In genomic region chr19:8307965-8308866, GRCh38 we compare ENCODE assay signal across 8 cellular contexts. TPM values are rescaled to one million over a fixed set of nuclear protein-coding genes. Genes with fewer than 3 reads are reported as not detected.
A peak's percentile ranks its signal among the peaks of the same experiment; 100 is the strongest.
DNase-seq lines count a peak whose midpoint lies in the region; ATAC-seq and TF ChIP-seq lines count a peak whose summit lies in the region.

Gene CD320 (minus strand): TSS chr19:8308358. CDS start chr19:8308290, 68 bp downstream.

- no peaks in the 10 kb centered on the region for H3K27me3 ChIP-seq in BJ (ENCODE audit: control insufficient read depth, insufficient read depth, low read length)
- no peaks in the 10 kb centered on the region for H3K27me3 ChIP-seq in lung (ENCODE audit: control insufficient read depth, insufficient read depth)

- ATAC-seq in GM19324 (IDR thresholded peaks at IDR 0.05; ENCODE audit: low FRiP score, unreplicated experiment) = peak; percentile 78
- ATAC-seq in HG03565 (IDR thresholded peaks at IDR 0.05; ENCODE audit: unreplicated experiment) = peak; percentile 72
- ATAC-seq in activated CD8-positive, alpha-beta T cell treated with anti-CD3 and anti-CD28 coated beads for 36 hours = peak; percentile 91
- ATAC-seq in lung (ENCODE audit: insufficient read depth, low FRiP score) = peak; percentile 94

- no peaks in the 10 kb centered on the region for H3K9me3 Mint-ChIP-seq in activated CD8-positive, alpha-beta T cell treated with anti-CD3 and anti-CD28 coated beads for 36 hours

- peaks cover 34% of the 10 kb centered on the region for H3K4me1 Mint-ChIP-seq in activated CD8-positive, alpha-beta T cell treated with anti-CD3 and anti-CD28 coated beads for 36 hours (ENCODE audit: low read depth)

- H3K4me3 ChIP-seq in BJ (ENCODE audit: low read depth, low read length) (peak within 1 kb of the TSS; percentile 60), lung (peak within 1 kb of the TSS; percentile 51)

- intact Hi-C loops in activated CD8-positive, alpha-beta T cell treated with anti-CD3 and anti-CD28 coated beads for 36 hours (cut with micrococcal nuclease) = loop anchor here (5.0 kb wide), 1 partner anchor 41 kb away; no protein-coding TSS in a partner anchor

- peak within 1 kb of the TSS; percentile 96 for H3K27ac Mint-ChIP-seq in activated CD8-positive, alpha-beta T cell treated with anti-CD3 and anti-CD28 coated beads for 36 hours

- H3K9me3 ChIP-seq in lung (ENCODE audit: control insufficient read depth in 2 of 2, insufficient read depth in 1 of 2, low read length in 1 of 2) = no peaks in the 10 kb centered on the region

- POLR2A ChIA-PET in BJ (lab: Charles Lee) = no interaction called here
- POLR2A ChIA-PET in activated CD8-positive, alpha-beta T cell treated with anti-CD3 and anti-CD28 coated beads for 36 hours (lab: Charles Lee) = interaction anchor here (1.0 to 2.8 kb wide), 3 partner anchors 10 to 16 kb away, joined by 3 to 16 read pairs (median 5); partner anchors contain the start of genes NDUFA7 and RPS28

- DNase-seq in BJ (ENCODE audit: low read depth) = peak; percentile 26
- peak; percentile 93 for DNase-seq in NCI-H82 (lab: John Stamatoyannopoulos, UW)
- peak; percentile 90 for DNase-seq in activated CD8-positive, alpha-beta T cell treated with anti-CD3 and anti-CD28 coated beads for 36 hours
- DNase-seq in effector CD4-positive, alpha-beta T cell = peak; percentile 81
- DNase-seq in lung (ENCODE audit: low spot score) = peak; percentile 87
- peak; percentile 59 to 75 (median 61) for DNase-seq in stimulated activated CD4-positive, alpha-beta T cell treated with anti-CD3 and anti-CD28 coated beads, TNF-alpha, amount 100 ng/mL, for 1 hour (ENCODE audit: low read depth in 3 of 3, low spot score in 1 of 3)

- peak within 1 kb of the TSS; percentile 99 for H3K4me3 Mint-ChIP-seq in activated CD8-positive, alpha-beta T cell treated with anti-CD3 and anti-CD28 coated beads for 36 hours

- peaks cover 33% of the 10 kb centered on the region for H3K36me3 Mint-ChIP-seq in activated CD8-positive, alpha-beta T cell treated with anti-CD3 and anti-CD28 coated beads for 36 hours (ENCODE audit: low read depth)

- H3K27ac ChIP-seq in lung (ENCODE audit: low read depth in 1 of 2, low read length in 1 of 2) = peak within 1 kb of the TSS; percentile 54 to 84

- peaks cover 5 to 19% of the 10 kb centered on the region in 2 donors for H3K4me1 ChIP-seq in lung (ENCODE audit: control insufficient read depth in 2 of 2, insufficient read depth in 2 of 2, low read length in 2 of 2)

- no peaks in the 10 kb centered on the region for H3K27me3 Mint-ChIP-seq in activated CD8-positive, alpha-beta T cell treated with anti-CD3 and anti-CD28 coated beads for 36 hours

- H3K36me3 ChIP-seq in BJ (ENCODE audit: control insufficient read depth, insufficient read depth, low read length) (peaks cover 10% of the 10 kb centered on the region), lung (ENCODE audit: control insufficient read depth in 2 of 2, insufficient read depth in 2 of 2, low read length in 2 of 2) (peaks cover 0 to 15% of the 10 kb centered on the region in 2 donors)

- TF ChIP-seq CTCF in BJ (IDR thresholded peaks at IDR 0.05; ENCODE audit: insufficient read depth, low read depth, low read length) (no peak), lung (IDR thresholded peaks at IDR 0.05; ENCODE audit: control extremely low read depth, extremely low read depth) (no peak)
- no peak for TF ChIP-seq CTCF in activated CD8-positive, alpha-beta T cell treated with anti-CD3 and anti-CD28 coated beads for 36 hours (IDR thresholded peaks at IDR 0.05)

- 1 to 2% methylated on average over 61 to 63 of the region's 63 CpGs for WGBS in lung, 2 donors

- CTCF ChIA-PET in BJ (lab: Yijun Ruan, JAX) = no interaction called here
- CTCF ChIA-PET in activated CD8-positive, alpha-beta T cell treated with anti-CD3 and anti-CD28 coated beads for 36 hours (lab: Charles Lee) = interaction anchor here (1.2 kb wide), 1 partner anchor 10 kb away, joined by 3 read pairs; no protein-coding TSS in a partner anchor

RNA-seq across cellular contexts. Expression of gene CD320, which starts in this region (rescaled TPM):
- polyA plus RNA-seq in BJ (2011; rRNA removed) (23.7 and 40.4 TPM in 2 replicates), lung (10 to 100 TPM; 38.6 to 55.6 TPM)
- polyA minus RNA-seq in BJ (2011; rRNA and poly(A)+ RNA removed) = 6.1 and 9.3 TPM in 2 replicates
- total RNA-seq in activated CD8-positive, alpha-beta T cell treated with anti-CD3 and anti-CD28 coated beads for 36 hours = 10 to 100 TPM; 59.0 to 62.2 TPM
- 10 to 100 TPM; 19.1 to 53.8 TPM for total RNA-seq in lung

Comparison
In these comparisons a context has a peak if more than half of its experiments do, and no peak if none do; other contexts are left out.
1. Peak in every context shown above with its lines: DNase-seq, ATAC-seq, H3K4me3 ChIP-seq and H3K27ac ChIP-seq.
2. DNase-seq: peak in every context shown above with its lines; median percentile 93 in NCI-H82; 90 in activated CD8-positive, alpha-beta T cell treated with anti-CD3 and anti-CD28 coated beads for 36 hours; 87 in lung; 81 in effector CD4-positive, alpha-beta T cell; 61 in stimulated activated CD4-positive, alpha-beta T cell treated with anti-CD3 and anti-CD28 coated beads, TNF-alpha, amount 100 ng/mL, for 1 hour; 26 in BJ.